9 cellular contexts compared by ENCODE assay signal in the genomic region with DNA sequence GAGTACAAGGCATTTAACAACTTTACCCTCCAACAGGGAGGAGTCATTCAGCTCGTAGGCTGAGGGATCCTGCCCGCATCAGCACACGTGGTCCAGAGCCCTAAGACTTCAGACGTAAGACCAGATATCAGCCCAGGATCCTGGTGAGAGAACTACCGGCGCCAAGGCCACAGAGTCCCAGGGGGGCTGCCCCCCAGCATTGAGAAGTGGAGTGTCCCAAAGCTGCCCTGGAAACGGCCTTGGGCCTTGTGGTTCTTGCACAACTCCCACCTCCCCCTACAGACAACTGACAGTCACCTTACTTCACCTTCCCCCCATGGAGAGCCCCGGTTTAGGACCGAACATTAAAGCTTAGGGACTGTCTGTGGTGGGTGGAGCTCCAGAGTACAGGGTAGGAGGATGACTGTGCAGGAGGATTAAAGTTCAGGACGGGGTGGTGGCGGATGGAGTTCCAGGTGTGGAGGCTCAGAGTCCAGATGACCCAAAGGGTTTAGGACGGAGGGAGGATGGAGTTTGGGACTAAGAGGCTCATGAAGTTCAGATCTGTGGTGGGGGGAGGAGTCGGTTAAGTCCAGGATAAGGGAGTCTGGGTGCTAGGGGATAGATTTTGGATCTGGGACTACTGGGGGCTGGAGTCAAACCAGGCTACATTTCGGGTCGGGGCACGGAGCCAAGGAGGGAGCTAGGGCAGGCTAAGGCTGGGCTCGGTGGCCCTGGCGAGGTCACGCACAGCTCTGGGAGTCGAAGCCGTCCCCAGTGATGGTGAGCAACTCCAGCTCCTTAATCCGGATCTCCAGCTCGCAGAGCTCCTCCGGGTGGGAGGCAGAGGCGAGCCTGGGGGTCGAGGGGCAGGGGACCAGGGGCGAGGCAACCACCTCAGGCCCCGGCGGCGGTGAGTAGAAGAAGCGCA. TPM values are rescaled to one million over a fixed set of nuclear protein-coding genes. Genes with fewer than 3 reads are reported as not detected.
DNase-seq lines count a peak whose midpoint lies in the region; ATAC-seq and TF ChIP-seq lines count a peak whose summit lies in the region.
"Had no signal": no experiment of that assay in that cellular context is flagged by ENCODE, and none has a peak within 500 bp of the region (broad histone marks: within the 10 kb centered on the region; RNA-seq: fewer than 3 reads in every experiment).

No MANE protein-coding gene starts in this region.

- no peaks in the 10 kb centered on the region for H3K36me3 Mint-ChIP-seq in activated naive CD4-positive, alpha-beta T cell treated with anti-CD3 and anti-CD28 coated beads, Interleukin-2, amount 50 U/mL, for 24 hours
- peaks cover 39% of the 10 kb centered on the region for H3K36me3 Mint-ChIP-seq in MCF 10A (ENCODE audit: insufficient read depth, unreplicated experiment)

- H3K9me3 ChIP-seq in lung (ENCODE audit: control insufficient read depth in 2 of 2, insufficient read depth in 1 of 2, low read length in 1 of 2) = no peaks in the 10 kb centered on the region
- no peaks in the 10 kb centered on the region for H3K9me3 ChIP-seq in uterus

- TF ChIP-seq POLR2A in uterus (IDR thresholded peaks at IDR 0.05) = no peak

- H3K36me3 ChIP-seq in lung (ENCODE audit: control insufficient read depth in 2 of 2, insufficient read depth in 2 of 2, low read length in 2 of 2) (no peaks in the 10 kb centered on the region), uterus (no peaks in the 10 kb centered on the region)

- no peak overlapping the region for H3K27ac Mint-ChIP-seq in activated naive CD4-positive, alpha-beta T cell treated with anti-CD3 and anti-CD28 coated beads, Interleukin-2, amount 50 U/mL, for 24 hours
- H3K27ac Mint-ChIP-seq in MCF 10A (ENCODE audit: low read depth, unreplicated experiment) = no peak overlapping the region

- CTCF ChIA-PET in MCF 10A (lab: Yijun Ruan, JAX) = interaction anchor here (0.6 to 4.1 kb wide), 5 partner anchors 8 to 1929 kb away, joined by 3 to 20 read pairs (median 13); no protein-coding TSS in a partner anchor

- BruUV-seq in MCF 10A (replicated peaks; lab: Mats Ljungman, UMichigan) = no TSS peak

- TF ChIP-seq CTCF in MCF 10A (IDR thresholded peaks at IDR 0.05; ENCODE audit: unreplicated experiment) = no peak
- no peak for TF ChIP-seq CTCF in lung (IDR thresholded peaks at IDR 0.05; ENCODE audit: control extremely low read depth, extremely low read depth)
- no peak for TF ChIP-seq CTCF in uterus (IDR thresholded peaks at IDR 0.05)

- no peak overlapping the region for H3K4me3 ChIP-seq in lung
- peak overlapping the region; percentile 31 to 66 for H3K4me3 ChIP-seq in uterus

- H3K27me3 Mint-ChIP-seq in activated naive CD4-positive, alpha-beta T cell treated with anti-CD3 and anti-CD28 coated beads, Interleukin-2, amount 50 U/mL, for 24 hours = no peaks in the 10 kb centered on the region
- H3K27me3 Mint-ChIP-seq in MCF 10A (ENCODE audit: insufficient read depth, unreplicated experiment) = no peaks in the 10 kb centered on the region

- intact Hi-C loops in MCF 10A (cut with micrococcal nuclease) = no loop called here
- intact Hi-C loops in uterus (cut with DNase I; ENCODE audit: low total_unique reads) = no loop called here

- H3K27ac ChIP-seq in lung (ENCODE audit: low read depth in 1 of 2, low read length in 1 of 2) (peak overlapping the region; percentile 37 to 47), uterus (peak overlapping the region; percentile 70 to 80)

- POLR2A ChIA-PET in MCF 10A (lab: Yijun Ruan, JAX) = interaction anchor here (1.0 to 8.9 kb wide), 5 partner anchors 8 to 539 kb away, joined by 3 to 124 read pairs (median 32); partner anchors contain the start of gene CD59

- H3K27me3 ChIP-seq in lung (ENCODE audit: control insufficient read depth, insufficient read depth) (no peaks in the 10 kb centered on the region), uterus (no peaks in the 10 kb centered on the region)

- ATAC-seq in lung (ENCODE audit: insufficient read depth, low FRiP score) = no peak
- ATAC-seq in HG03159 (IDR thresholded peaks at IDR 0.05; ENCODE audit: unreplicated experiment) = no peak
- no peak for ATAC-seq in HG02798 (IDR thresholded peaks at IDR 0.05; ENCODE audit: poor library complexity, unreplicated experiment)
- no peak for ATAC-seq in GM21737 (IDR thresholded peaks at IDR 0.05; ENCODE audit: unreplicated experiment)

- H3K4me1 Mint-ChIP-seq in activated naive CD4-positive, alpha-beta T cell treated with anti-CD3 and anti-CD28 coated beads, Interleukin-2, amount 50 U/mL, for 24 hours = peaks cover 9% of the 10 kb centered on the region
- peaks cover 45% of the 10 kb centered on the region for H3K4me1 Mint-ChIP-seq in MCF 10A (ENCODE audit: insufficient read depth, unreplicated experiment)

- H3K9me3 Mint-ChIP-seq in activated naive CD4-positive, alpha-beta T cell treated with anti-CD3 and anti-CD28 coated beads, Interleukin-2, amount 50 U/mL, for 24 hours = no peaks in the 10 kb centered on the region
- no peaks in the 10 kb centered on the region for H3K9me3 Mint-ChIP-seq in MCF 10A (ENCODE audit: unreplicated experiment)

- WGBS in lung, 2 donors = 42 to 56% methylated on average over 28 to 31 of the region's 31 CpGs

- peak overlapping the region; percentile 81 for H3K4me3 Mint-ChIP-seq in activated naive CD4-positive, alpha-beta T cell treated with anti-CD3 and anti-CD28 coated beads, Interleukin-2, amount 50 U/mL, for 24 hours
- H3K4me3 Mint-ChIP-seq in MCF 10A (ENCODE audit: unreplicated experiment) = peak overlapping the region; percentile 79

- H3K4me1 ChIP-seq in lung (ENCODE audit: control insufficient read depth in 2 of 2, insufficient read depth in 2 of 2, low read length in 2 of 2) = peaks cover 25 to 37% of the 10 kb centered on the region in 2 donors
- no peaks in the 10 kb centered on the region for H3K4me1 ChIP-seq in uterus

- no peak for DNase-seq in activated naive CD4-positive, alpha-beta T cell treated with anti-CD3 and anti-CD28 coated beads, Interleukin-2, amount 50 U/mL, for 16 hours
- DNase-seq in MCF 10A (ENCODE audit: unreplicated experiment) (no peak), lung (ENCODE audit: low spot score) (no peak), uterus (peak in 1 of 2 donors; percentile 53)

RNA-seq across cellular contexts. Expression of gene C11orf91, which starts 0.9 kb away (rescaled TPM):
- total RNA-seq in MCF 10A (2022) (2.8 and 2.9 TPM in 2 replicates), lung (1 to 10 TPM in 1 of 2 donors, not detected in 1; 3.6 TPM), uterus (not detected)
- polyA plus RNA-seq in lung = under 1 TPM in 1 of 2 donors, not detected in 1; 0.58 TPM
- total RNA-seq: omental fat pad had no signal

RNA-seq across cellular contexts. Expression of gene CD59, which starts 36.5 kb away (rescaled TPM):
- total RNA-seq in MCF 10A (2022) (597 and 618 TPM in 2 replicates), lung (100 to 1,000 TPM; 457 to 833 TPM), uterus (100 to 1,000 TPM; 221 to 621 (median 300) TPM)
- polyA plus RNA-seq in lung = 100 to 1,000 TPM; 215 to 620 TPM
